ENCODE assay signal across 8 cellular contexts in genomic region chrX:107827137-107827831, GRCh38. TPM values are rescaled to one million over a fixed set of nuclear protein-coding genes. Genes with fewer than 3 reads are reported as not detected.
DNase-seq lines count a peak whose midpoint lies in the region; ATAC-seq and TF ChIP-seq lines count a peak whose summit lies in the region.

No MANE protein-coding gene starts in this region.

- CTCF ChIA-PET in activated CD4-positive, alpha-beta T cell treated with anti-CD3 and anti-CD28 coated beads for 36 hours (lab: Charles Lee): interaction anchor here (1.2 to 1.3 kb wide), 2 partner anchors 24 to 50 kb away, joined by 3 to 5 read pairs; partner anchors contain the start of gene NCBP2L

- POLR2A ChIA-PET in activated CD4-positive, alpha-beta T cell treated with anti-CD3 and anti-CD28 coated beads for 36 hours (lab: Charles Lee): no interaction called here

- H3K27me3 Mint-ChIP-seq in activated CD4-positive, alpha-beta T cell treated with anti-CD3 and anti-CD28 coated beads for 36 hours: peaks cover 4% of the 10 kb centered on the region

- intact Hi-C loops in activated CD4-positive, alpha-beta T cell treated with anti-CD3 and anti-CD28 coated beads for 36 hours (cut with DNase I, micrococcal nuclease): loop anchor here (1.0 to 10.0 kb wide), 7 partner anchors 18 to 265 kb away; partner anchors contain the start of genes ATG4A (in 1 of the 2), NCBP2L (in 1 of the 2) and PSMD10 (in 1 of the 2)
- intact Hi-C loops in body of pancreas (cut with DNase I) (no loop called here), left lung (cut with DNase I) (no loop called here)

- H3K27me3 ChIP-seq in body of pancreas: no peaks in the 10 kb centered on the region
- peaks cover 6 to 28% of the 10 kb centered on the region in 2 donors for H3K27me3 ChIP-seq in left lung
- peaks cover 0 to 11% of the 10 kb centered on the region in 2 donors for H3K27me3 ChIP-seq in tibial nerve

- TF ChIP-seq CTCF in body of pancreas (IDR thresholded peaks at IDR 0.05): no peak
- TF ChIP-seq CTCF in left lung (IDR thresholded peaks at IDR 0.05): no peak
- TF ChIP-seq CTCF in tibial nerve (IDR thresholded peaks at IDR 0.05): no peak

- H3K9me3 Mint-ChIP-seq in activated CD4-positive, alpha-beta T cell treated with anti-CD3 and anti-CD28 coated beads for 36 hours (ENCODE audit: low read depth): no peaks in the 10 kb centered on the region

- H3K4me1 Mint-ChIP-seq in activated CD4-positive, alpha-beta T cell treated with anti-CD3 and anti-CD28 coated beads for 36 hours: peaks cover 46% of the 10 kb centered on the region

- H3K4me3 ChIP-seq in body of pancreas (no peak overlapping the region), left lung (peak overlapping the region; percentile 28 to 45), tibial nerve (peak overlapping the region; percentile 28 to 64 (median 48))

- peak overlapping the region; percentile 59 to 91 (median 86) for H3K27ac ChIP-seq in body of pancreas
- H3K27ac ChIP-seq in left lung: peak overlapping the region; percentile 84 to 93
- peak overlapping the region; percentile 82 to 94 (median 89) for H3K27ac ChIP-seq in tibial nerve

- no peaks in the 10 kb centered on the region for H3K36me3 Mint-ChIP-seq in activated CD4-positive, alpha-beta T cell treated with anti-CD3 and anti-CD28 coated beads for 36 hours (ENCODE audit: low read depth)

- H3K27ac Mint-ChIP-seq in activated CD4-positive, alpha-beta T cell treated with anti-CD3 and anti-CD28 coated beads for 36 hours: peak overlapping the region; percentile 78

- TF ChIP-seq POLR2A in body of pancreas (IDR thresholded peaks at IDR 0.05) (no peak), tibial nerve (IDR thresholded peaks at IDR 0.05) (no peak)

- WGBS in body of pancreas, 2 donors: 11 to 16% methylated on average over 9 of the region's 9 CpGs
- WGBS in tibial nerve, 2 donors: 9 to 38% methylated on average over 9 of the region's 9 CpGs

- no peak for DNase-seq in activated CD4-positive, alpha-beta T cell treated with anti-CD3 and anti-CD28 coated beads for 36 hours
- no peak for DNase-seq in activated CD4-positive, alpha-beta T cell treated with anti-CD3 and anti-CD28 coated beads for 1 hour
- DNase-seq in body of pancreas (no peak), left lung (no peak), tibial nerve (ENCODE audit: low spot score in 2 of 2) (no peak), COR-L47 (lab: John Stamatoyannopoulos, UW) (no peak)

- no peak for ATAC-seq in activated CD4-positive, alpha-beta T cell treated with anti-CD3 and anti-CD28 coated beads for 36 hours
- no peak for ATAC-seq in body of pancreas
- ATAC-seq in left lung: no peak
- no peak for ATAC-seq in HG03520 (IDR thresholded peaks at IDR 0.05; ENCODE audit: unreplicated experiment)
- ATAC-seq in HG03469 (IDR thresholded peaks at IDR 0.05; ENCODE audit: unreplicated experiment): no peak

- peak overlapping the region; percentile 75 for H3K4me3 Mint-ChIP-seq in activated CD4-positive, alpha-beta T cell treated with anti-CD3 and anti-CD28 coated beads for 36 hours

- H3K9me3 ChIP-seq in body of pancreas: no peaks in the 10 kb centered on the region
- no peaks in the 10 kb centered on the region for H3K9me3 ChIP-seq in left lung
- H3K9me3 ChIP-seq in tibial nerve: no peaks in the 10 kb centered on the region

- no peaks in the 10 kb centered on the region for H3K4me1 ChIP-seq in body of pancreas
- H3K4me1 ChIP-seq in left lung: no peaks in the 10 kb centered on the region
- peaks cover 0 to 9% (median 0%) of the 10 kb centered on the region in 4 donors for H3K4me1 ChIP-seq in tibial nerve

- H3K36me3 ChIP-seq in body of pancreas (replicated peaks in 1 of 2; ENCODE audit: insufficient read depth in 1 of 2, low read depth in 2 of 2): no peaks in the 10 kb centered on the region
- H3K36me3 ChIP-seq in left lung: no peaks in the 10 kb centered on the region
- H3K36me3 ChIP-seq in tibial nerve: no peaks in the 10 kb centered on the region

- no peak for TF ChIP-seq EP300 in tibial nerve (IDR thresholded peaks at IDR 0.05)

RNA-seq across cellular contexts. Expression of gene MID2, which starts 1.6 kb away (rescaled TPM):
- total RNA-seq in activated CD4-positive, alpha-beta T cell treated with anti-CD3 and anti-CD28 coated beads for 36 hours: 10 to 100 TPM in 1 of 2 experiments, 1 to 10 TPM in 1; 7.3 to 10.1 TPM
- total RNA-seq in body of pancreas (1 to 10 TPM; 5.6 to 8.8 TPM), left lung (10 to 100 TPM; 17.4 to 18.5 TPM), tibial nerve (10 to 100 TPM; 17.1 to 31.0 (median 20.0) TPM)

RNA-seq across cellular contexts. Expression of gene NCBP2L, which starts 49.8 kb away (rescaled TPM):
- not detected for total RNA-seq in activated CD4-positive, alpha-beta T cell treated with anti-CD3 and anti-CD28 coated beads for 36 hours
- total RNA-seq in body of pancreas: not detected
- not detected for total RNA-seq in left lung
- total RNA-seq in tibial nerve: not detected

RNA-seq across cellular contexts. Expression of gene TSC22D3, which starts 51.7 kb away (rescaled TPM):
- total RNA-seq in activated CD4-positive, alpha-beta T cell treated with anti-CD3 and anti-CD28 coated beads for 36 hours: 10 to 100 TPM; 23.3 to 25.9 TPM
- total RNA-seq in body of pancreas (100 to 1,000 TPM; 144 to 147 TPM), left lung (100 to 1,000 TPM; 137 to 156 TPM), tibial nerve (1,000 to 10,000 TPM; 1,744 to 2,802 (median 2,261) TPM)

Comparison
In these comparisons a context has a peak if more than half of its experiments do, and no peak if none do; other contexts are left out.
1. H3K4me3 ChIP-seq: peak in left lung (2 of 2) and tibial nerve (4 of 4); none in body of pancreas (0 of 2).
2. RNA of gene TSC22D3, which starts 51.7 kb away (total RNA-seq): 1,744 to 2,802 TPM in tibial nerve; 137 to 156 TPM in left lung, 144 to 147 TPM in body of pancreas and 23.3 to 25.9 TPM in activated CD4-positive, alpha-beta T cell treated with anti-CD3 and anti-CD28 coated beads for 36 hours; every median in the first group is over 10 times any median in the second.
3. intact Hi-C loops: an anchor here in activated CD4-positive, alpha-beta T cell treated with anti-CD3 and anti-CD28 coated beads for 36 hours (1.0 to 10.0 kb wide); none called in body of pancreas and left lung.
4. Peak in every context shown above with its lines, with median percentiles within 50 percentile points of each other: H3K27ac ChIP-seq.